ENCODE assay signal across 7 cellular contexts in the genomic region with DNA sequence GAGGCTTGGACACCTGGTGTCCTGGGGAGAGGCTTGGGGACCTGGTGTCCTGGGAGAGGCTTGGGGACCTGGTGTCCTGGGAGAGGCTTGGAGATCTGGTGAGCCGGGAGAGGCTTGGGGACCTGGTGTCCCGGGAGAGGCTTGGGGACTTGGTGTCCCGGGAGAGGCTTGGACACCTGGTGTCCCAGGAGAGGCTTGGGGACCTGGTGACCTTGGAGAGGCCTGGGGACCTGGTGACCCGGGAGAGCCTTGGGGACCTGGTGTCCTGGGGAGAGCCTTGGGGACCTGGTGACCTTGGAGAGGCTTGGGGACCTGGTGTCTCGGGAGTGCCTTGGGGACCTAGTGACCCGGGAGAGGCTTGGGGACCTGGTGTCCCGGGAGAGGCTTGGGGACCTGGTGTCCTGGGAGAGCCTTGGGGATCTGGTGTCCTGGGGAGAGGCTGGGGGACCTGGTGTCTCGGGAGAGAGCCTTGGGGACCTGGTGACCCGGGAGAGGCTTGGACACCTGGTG. TPM values are rescaled to one million over a fixed set of nuclear protein-coding genes. Genes with fewer than 3 reads are reported as not detected.
"Had no signal": no experiment of that assay in that cellular context is flagged by ENCODE, and none has a peak within 500 bp of the region (broad histone marks: within the 10 kb centered on the region; RNA-seq: fewer than 3 reads in every experiment).

No MANE protein-coding gene starts in this region.

RNA-seq across cellular contexts. Expression of a gene that starts 12.7 kb away (rescaled TPM):
- total RNA-seq: LHCN-M2, MCF 10A, OCI-LY7, PC-3, Right ventricle myocardium inferior, SJCRH30 had no signal
- polyA plus RNA-seq: IgD-negative memory B cell had no signal
